1 cellular context compared by ENCODE assay signal in the genomic region with DNA sequence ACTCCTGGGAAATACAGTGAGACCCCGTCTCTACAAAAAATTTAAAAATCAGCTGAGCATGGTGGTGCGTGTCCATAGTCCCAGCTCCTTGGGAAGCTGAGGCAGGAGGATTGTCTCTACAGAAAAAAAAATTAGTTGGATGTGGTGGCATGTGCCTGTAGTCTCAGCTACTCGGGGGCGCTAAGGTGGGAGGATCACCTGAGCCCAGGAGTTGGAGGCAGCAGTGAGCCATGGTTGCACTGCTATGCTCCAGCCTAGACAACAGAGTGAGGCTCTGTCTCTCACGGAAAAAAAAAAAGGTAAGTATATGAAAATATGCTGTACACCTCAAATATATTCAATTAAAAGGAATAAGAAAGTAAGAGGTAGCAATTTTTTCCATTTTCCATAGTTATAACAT.
TF ChIP-seq lines count a peak whose summit lies in the region.

No MANE protein-coding gene starts in this region.

TF ChIP-seq in K562, 482 proteins besides CTCF, POLR2A, EP300 and RAD21 (continued from another document):
- TF ChIP-seq, protein P1, sequence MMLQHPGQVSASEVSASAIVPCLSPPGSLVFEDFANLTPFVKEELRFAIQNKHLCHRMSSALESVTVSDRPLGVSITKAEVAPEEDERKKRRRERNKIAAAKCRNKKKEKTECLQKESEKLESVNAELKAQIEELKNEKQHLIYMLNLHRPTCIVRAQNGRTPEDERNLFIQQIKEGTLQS (IDR thresholded peaks at IDR 0.05): no peak
- TF ChIP-seq, protein P1 (CRISPR knock-in tag; conservative IDR thresholded peaks at IDR 0.05): no peak
- no peak for TF ChIP-seq FOXA1 (IDR thresholded peaks at IDR 0.05; ENCODE audit: borderline replicate concordance)
- TF ChIP-seq, protein P2, sequence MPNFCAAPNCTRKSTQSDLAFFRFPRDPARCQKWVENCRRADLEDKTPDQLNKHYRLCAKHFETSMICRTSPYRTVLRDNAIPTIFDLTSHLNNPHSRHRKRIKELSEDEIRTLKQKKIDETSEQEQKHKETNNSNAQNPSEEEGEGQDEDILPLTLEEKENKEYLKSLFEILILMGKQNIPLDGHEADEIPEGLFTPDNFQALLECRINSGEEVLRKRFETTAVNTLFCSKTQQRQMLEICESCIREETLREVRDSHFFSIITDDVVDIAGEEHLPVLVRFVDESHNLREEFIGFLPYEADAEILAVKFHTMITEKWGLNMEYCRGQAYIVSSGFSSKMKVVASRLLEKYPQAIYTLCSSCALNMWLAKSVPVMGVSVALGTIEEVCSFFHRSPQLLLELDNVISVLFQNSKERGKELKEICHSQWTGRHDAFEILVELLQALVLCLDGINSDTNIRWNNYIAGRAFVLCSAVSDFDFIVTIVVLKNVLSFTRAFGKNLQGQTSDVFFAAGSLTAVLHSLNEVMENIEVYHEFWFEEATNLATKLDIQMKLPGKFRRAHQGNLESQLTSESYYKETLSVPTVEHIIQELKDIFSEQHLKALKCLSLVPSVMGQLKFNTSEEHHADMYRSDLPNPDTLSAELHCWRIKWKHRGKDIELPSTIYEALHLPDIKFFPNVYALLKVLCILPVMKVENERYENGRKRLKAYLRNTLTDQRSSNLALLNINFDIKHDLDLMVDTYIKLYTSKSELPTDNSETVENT (CRISPR knock-in tag; IDR thresholded peaks at IDR 0.05): no peak
- TF ChIP-seq SMARCB1 (IDR thresholded peaks at IDR 0.05; ENCODE audit: insufficient read length, low read depth): no peak
- TF ChIP-seq, protein P3, sequence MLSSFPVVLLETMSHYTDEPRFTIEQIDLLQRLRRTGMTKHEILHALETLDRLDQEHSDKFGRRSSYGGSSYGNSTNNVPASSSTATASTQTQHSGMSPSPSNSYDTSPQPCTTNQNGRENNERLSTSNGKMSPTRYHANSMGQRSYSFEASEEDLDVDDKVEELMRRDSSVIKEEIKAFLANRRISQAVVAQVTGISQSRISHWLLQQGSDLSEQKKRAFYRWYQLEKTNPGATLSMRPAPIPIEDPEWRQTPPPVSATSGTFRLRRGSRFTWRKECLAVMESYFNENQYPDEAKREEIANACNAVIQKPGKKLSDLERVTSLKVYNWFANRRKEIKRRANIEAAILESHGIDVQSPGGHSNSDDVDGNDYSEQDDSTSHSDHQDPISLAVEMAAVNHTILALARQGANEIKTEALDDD (IDR thresholded peaks at IDR 0.05): no peak
- no peak for TF ChIP-seq HDAC2 (IDR thresholded peaks at IDR 0.05)
- TF ChIP-seq TAF1 (IDR thresholded peaks at IDR 0.05; ENCODE audit: control insufficient read depth, extremely low read depth, insufficient read depth, low read length, severe bottlenecking): no peak
